In the genomic region with DNA sequence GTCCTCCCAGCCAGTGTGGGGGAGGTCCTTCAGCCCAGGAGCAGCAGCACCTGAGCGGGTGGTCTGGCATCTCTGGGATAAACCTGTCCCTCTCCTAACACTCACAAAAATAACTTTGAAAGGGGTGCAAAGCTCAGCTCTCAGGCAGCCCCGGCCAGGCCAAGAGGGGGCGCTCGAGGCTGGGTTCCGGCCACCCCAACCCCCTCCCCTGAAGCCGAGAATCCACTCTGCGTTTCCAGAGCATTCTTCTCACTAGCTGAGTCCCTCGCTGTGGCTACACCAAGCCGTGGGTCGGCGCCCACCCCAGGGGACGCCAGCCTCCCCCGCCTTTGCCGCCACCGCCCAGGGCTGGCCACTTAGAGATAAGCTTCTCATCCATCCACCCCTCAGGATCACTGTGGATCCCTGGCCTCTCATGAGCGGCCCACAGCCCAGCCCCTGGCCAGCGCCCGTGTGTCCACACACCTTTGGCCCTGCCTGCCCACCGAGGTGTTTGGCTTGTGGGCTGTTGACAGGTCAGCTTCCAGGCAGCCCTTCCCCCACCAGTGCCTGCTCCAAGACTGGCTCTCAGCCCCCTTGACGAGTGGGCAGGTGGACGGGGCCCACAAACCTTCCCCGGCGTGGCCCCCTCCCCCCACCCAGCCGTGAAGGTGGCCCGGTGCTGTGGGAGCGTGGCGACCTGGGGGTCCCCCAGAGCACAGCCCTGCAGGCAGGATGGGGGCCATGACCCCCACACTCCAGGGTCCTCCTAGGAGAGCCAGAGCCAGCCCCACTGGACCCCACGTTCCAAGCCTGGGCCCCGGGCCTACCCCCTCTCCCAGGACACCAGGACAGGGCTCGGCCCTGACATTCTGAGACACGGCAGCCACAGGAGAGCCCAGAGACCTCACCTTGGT, we compare ENCODE assay signal across 9 cellular contexts. TPM values are rescaled to one million over a fixed set of nuclear protein-coding genes. Genes with fewer than 3 reads are reported as not detected.
DNase-seq lines count a peak whose midpoint lies in the region; ATAC-seq and TF ChIP-seq lines count a peak whose summit lies in the region.
"Had no signal": no experiment of that assay in that cellular context is flagged by ENCODE, and none has a peak within 500 bp of the region (broad histone marks: within the 10 kb centered on the region; RNA-seq: fewer than 3 reads in every experiment).

No MANE protein-coding gene starts in this region.

- H3K9me3 Mint-ChIP-seq in brain = no peaks in the 10 kb centered on the region
- H3K9me3 Mint-ChIP-seq: dendritic cell treated with granulocyte-macrophage colony-stimulating factor and Interleukin-4, amounts not matched to agents 40 ng/mL and 50 ng/mL, for 4 days had no signal

- no peak for ATAC-seq in GM18502 (IDR thresholded peaks at IDR 0.05; ENCODE audit: poor library complexity, unreplicated experiment)

- peaks cover 8% of the 10 kb centered on the region for H3K4me1 Mint-ChIP-seq in brain

- no peak overlapping the region for H3K4me3 Mint-ChIP-seq in brain
- H3K4me3 Mint-ChIP-seq: dendritic cell treated with granulocyte-macrophage colony-stimulating factor and Interleukin-4, amounts not matched to agents 40 ng/mL and 50 ng/mL, for 4 days had no signal

- CTCF ChIA-PET in SK-N-SH (lab: Yijun Ruan, JAX) = interaction anchor here (0.5 to 1.9 kb wide), 25 partner anchors 10 to 486 kb away, joined by 3 to 15 read pairs (median 4); a partner anchor contains a TSS

- no peak overlapping the region for H3K9ac ChIP-seq in SK-N-SH

- H2AFZ ChIP-seq in SK-N-SH (ENCODE audit: low read depth) = no peak overlapping the region

- H3K4me1 ChIP-seq in SK-N-SH (ENCODE audit: control insufficient read depth in 1 of 2, insufficient read depth in 2 of 2, low read depth in 1 of 2, low read length in 1 of 2) = peaks cover 0 to 4% of the 10 kb centered on the region in 2 experiments; a peak in 2 of 4 replicates

- no peaks in the 10 kb centered on the region for H3K79me2 ChIP-seq in SK-N-SH (ENCODE audit: insufficient read depth)

- TF ChIP-seq CTCF in 22Rv1 (IDR thresholded peaks at IDR 0.05) = peak; percentile 85
- TF ChIP-seq CTCF in GM20000 (IDR thresholded peaks at IDR 0.05; ENCODE audit: extremely low read depth, missing control alignments) = peak; percentile 80
- peak; percentile 75 for TF ChIP-seq CTCF in SK-N-SH (IDR thresholded peaks at IDR 0.05)
- peak; percentile 37 to 77 for TF ChIP-seq CTCF in brain (conservative IDR thresholded peaks at IDR 0.05)

- WGBS in SK-N-SH (ENCODE audit: low lambda C conversion rate) = 46% methylated on average over 7 of the region's 31 CpGs

- H3K36me3 Mint-ChIP-seq in brain = no peaks in the 10 kb centered on the region

- H3K27ac Mint-ChIP-seq in brain = peak overlapping the region in 2 of 5 experiments; percentile 21 to 34
- H3K27ac Mint-ChIP-seq: dendritic cell treated with granulocyte-macrophage colony-stimulating factor and Interleukin-4, amounts not matched to agents 40 ng/mL and 50 ng/mL, for 4 days had no signal

- H4K20me1 ChIP-seq in SK-N-SH (ENCODE audit: insufficient read depth) = no peaks in the 10 kb centered on the region

- no peaks in the 10 kb centered on the region for H3K27me3 ChIP-seq in SK-N-SH (ENCODE audit: insufficient read depth)

- no peaks in the 10 kb centered on the region for H3K27me3 Mint-ChIP-seq in brain
- H3K27me3 Mint-ChIP-seq: dendritic cell treated with granulocyte-macrophage colony-stimulating factor and Interleukin-4, amounts not matched to agents 40 ng/mL and 50 ng/mL, for 4 days had no signal

- no peak overlapping the region for H3K4me2 ChIP-seq in SK-N-SH

- no peak overlapping the region; a peak in 1 of 4 replicates for H3K4me3 ChIP-seq in SK-N-SH (ENCODE audit: low read depth in 2 of 2, low read length in 1 of 2)

- H3K9me2 ChIP-seq in SK-N-SH = no peaks in the 10 kb centered on the region

- TF ChIP-seq RAD21 in SK-N-SH (IDR thresholded peaks at IDR 0.05; ENCODE audit: low read length) = peak; percentile 63

- POLR2A ChIA-PET in SK-N-SH (lab: Yijun Ruan, JAX) = interaction anchor here (0.5 to 1.5 kb wide), 3 partner anchors 10 to 182 kb away, joined by 3 read pairs; no protein-coding TSS in a partner anchor

- no peaks in the 10 kb centered on the region for H3K36me3 ChIP-seq in SK-N-SH (replicated peaks in 1 of 2; ENCODE audit: control insufficient read depth in 1 of 2, insufficient read depth in 2 of 2, low read length in 1 of 2)

- H3K9me3 ChIP-seq in SK-N-SH = no peaks in the 10 kb centered on the region

- TF ChIP-seq EP300 in SK-N-SH (IDR thresholded peaks at IDR 0.05; ENCODE audit: borderline replicate concordance in 1 of 2, low read depth in 1 of 2, low read length in 1 of 2) = no peak

- peak; percentile 85 for DNase-seq in GM20000 (ENCODE audit: low spot score)
- peak; percentile 92 for DNase-seq in SK-N-SH
- DNase-seq in iPS-NIHi7 (ENCODE audit: extremely low spot score) = peak; percentile 91
- peak; percentile 46 for DNase-seq in stimulated activated CD4-positive, alpha-beta T cell treated with anti-CD3 and anti-CD28 coated beads, Interleukin-12 subunit alpha, Interleukin-12 subunit beta, amount 100 ng/mL, for 4 hours
- no peak for DNase-seq in NCI-H2196 treated with DMSO at 0.1 percent for 48 hours (lab: John Stamatoyannopoulos, UW; ENCODE audit: unreplicated experiment)

- H3K27ac ChIP-seq in 22Rv1 = no peak overlapping the region
- H3K27ac ChIP-seq in SK-N-SH (ENCODE audit: low read depth in 2 of 2, low read length in 1 of 2) = no peak overlapping the region; a peak in 1 of 4 replicates

- H3F3A ChIP-seq in SK-N-SH (replicated peaks; ENCODE audit: insufficient read depth) = no peaks in the 10 kb centered on the region

TF ChIP-seq in SK-N-SH, 30 proteins besides CTCF, POLR2A, EP300 and RAD21:
- no peak for TF ChIP-seq TAF1 (IDR thresholded peaks at IDR 0.05; ENCODE audit: borderline replicate concordance, low read depth, low read length)
- TF ChIP-seq CHD2 (IDR thresholded peaks at IDR 0.05; ENCODE audit: low read length, partially characterized antibody) = peak; percentile 18
- TF ChIP-seq POLR2AphosphoS5 (IDR thresholded peaks at IDR 0.05; ENCODE audit: low read depth, low read length) = no peak
- no peak for TF ChIP-seq RFX5 (IDR thresholded peaks at IDR 0.05; ENCODE audit: low read length)
- TF ChIP-seq SMC3 (IDR thresholded peaks at IDR 0.05; ENCODE audit: low read depth, low read length) = peak; percentile 30; the same call in 1 of the 2 replicates
- TF ChIP-seq MEF2A (IDR thresholded peaks at IDR 0.05; ENCODE audit: borderline replicate concordance, low read depth) = no peak

RNA-seq across cellular contexts. Expression of a gene that starts 1.9 kb away (rescaled TPM):
- polyA plus RNA-seq in SK-N-SH (2012; rRNA removed) = 0.33 and 0.37 TPM in 2 replicates
- 0.05 TPM in 1 of 2 replicates, not detected in the other for polyA plus RNA-seq in SK-N-SH (2012; cell fraction: cytosol; rRNA removed)
- 3.3 and 3.4 TPM in 2 replicates for polyA plus RNA-seq in SK-N-SH (2012; cell fraction: nucleus; rRNA removed)
- 4.5 TPM for polyA plus RNA-seq in brain (ENCODE audit: insufficient read depth, low read depth, low replicate concordance)

RNA-seq across cellular contexts. Expression of a gene that starts 30.8 kb away (rescaled TPM):
- polyA plus RNA-seq in SK-N-SH (2012; rRNA removed) = 4.8 and 8.3 TPM in 2 replicates
- polyA plus RNA-seq in SK-N-SH (2012; cell fraction: cytosol; rRNA removed) = 3.5 and 5.9 TPM in 2 replicates
- polyA plus RNA-seq in SK-N-SH (2012; cell fraction: nucleus; rRNA removed) = 11.3 and 15.7 TPM in 2 replicates
- 44.7 TPM for polyA plus RNA-seq in brain (ENCODE audit: insufficient read depth, low read depth, low replicate concordance)

RNA-seq across cellular contexts. Expression of a gene that starts 55.6 kb away (rescaled TPM):
- polyA plus RNA-seq in SK-N-SH (2012; rRNA removed) (66.6 and 108 TPM in 2 replicates), brain (ENCODE audit: insufficient read depth, low read depth, low replicate concordance) (21.4 TPM)
- polyA plus RNA-seq in SK-N-SH (2012; cell fraction: cytosol; rRNA removed) = 38.5 and 67.6 TPM in 2 replicates
- 184 and 188 TPM in 2 replicates for polyA plus RNA-seq in SK-N-SH (2012; cell fraction: nucleus; rRNA removed)
